ENCODE assay signal across 9 cellular contexts in the genomic region with DNA sequence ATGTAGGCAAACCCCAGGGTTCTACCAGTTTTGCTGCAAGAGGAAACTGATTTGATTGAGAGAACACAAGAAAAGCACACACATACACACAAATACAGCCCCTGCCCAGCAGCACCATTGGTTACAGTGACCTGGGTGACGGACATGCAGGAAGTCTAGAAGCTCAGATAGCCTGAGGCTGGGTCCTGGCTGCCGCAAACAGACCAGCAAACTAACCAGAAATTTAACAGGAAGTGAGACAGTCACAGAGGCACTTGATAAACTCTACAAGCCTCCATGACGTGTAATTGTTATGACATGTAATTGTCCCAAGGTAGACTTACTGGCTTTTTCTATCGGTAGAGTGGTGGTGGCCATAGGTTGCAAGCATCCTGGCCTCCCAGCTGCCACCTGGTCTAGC. TPM values are rescaled to one million over a fixed set of nuclear protein-coding genes. Genes with fewer than 3 reads are reported as not detected.
DNase-seq lines count a peak whose midpoint lies in the region; ATAC-seq and TF ChIP-seq lines count a peak whose summit lies in the region.
"Had no signal": no experiment of that assay in that cellular context is flagged by ENCODE, and none has a peak within 500 bp of the region (broad histone marks: within the 10 kb centered on the region; RNA-seq: fewer than 3 reads in every experiment).

No MANE protein-coding gene starts in this region.

- TF ChIP-seq CTCF in GM20000 (IDR thresholded peaks at IDR 0.05; ENCODE audit: extremely low read depth, missing control alignments) = no peak
- no peak for TF ChIP-seq CTCF in OCI-LY3 (IDR thresholded peaks at IDR 0.05; ENCODE audit: low read depth, low read length)
- TF ChIP-seq CTCF in MCF 10A (IDR thresholded peaks at IDR 0.05; ENCODE audit: unreplicated experiment) = no peak
- no peak for TF ChIP-seq CTCF in neural progenitor cell (IDR thresholded peaks at IDR 0.05)

- H3K4me1 ChIP-seq in OCI-LY3 (ENCODE audit: low read length) (peaks cover 19% of the 10 kb centered on the region), neural progenitor cell (no peaks in the 10 kb centered on the region)
- H3K4me1 ChIP-seq: body of pancreas had no signal

- no peak for ATAC-seq in GM21381 (IDR thresholded peaks at IDR 0.05; ENCODE audit: unreplicated experiment)
- no peak for ATAC-seq in HG02884 (IDR thresholded peaks at IDR 0.05; ENCODE audit: unreplicated experiment)
- ATAC-seq: body of pancreas had no signal

- H3K36me3 Mint-ChIP-seq in MCF 10A (ENCODE audit: insufficient read depth, unreplicated experiment) (no peaks in the 10 kb centered on the region), neural progenitor cell (peaks cover 3% of the 10 kb centered on the region)

- peaks cover 12% of the 10 kb centered on the region for H3K79me2 ChIP-seq in OCI-LY3 (ENCODE audit: low read length)
- no peaks in the 10 kb centered on the region for H3K79me2 ChIP-seq in neural progenitor cell (ENCODE audit: low read depth)

- H3K27me3 Mint-ChIP-seq in MCF 10A (ENCODE audit: insufficient read depth, unreplicated experiment) = peaks cover 3% of the 10 kb centered on the region
- H3K27me3 Mint-ChIP-seq in neural progenitor cell (ENCODE audit: insufficient read depth, low read depth) = peaks cover 4% of the 10 kb centered on the region

- POLR2A ChIA-PET in MCF 10A (lab: Yijun Ruan, JAX) = no interaction called here

- intact Hi-C loops in MCF 10A (cut with micrococcal nuclease) = no loop called here

- no peaks in the 10 kb centered on the region for H4K20me1 ChIP-seq in OCI-LY3 (ENCODE audit: insufficient read depth, low read length)
- H4K20me1 ChIP-seq in neural progenitor cell (ENCODE audit: low read depth) = no peaks in the 10 kb centered on the region

- no peaks in the 10 kb centered on the region for H3K27me3 ChIP-seq in OCI-LY3 (ENCODE audit: low read depth, low read length)
- no peaks in the 10 kb centered on the region for H3K27me3 ChIP-seq in neural progenitor cell
- H3K27me3 ChIP-seq: body of pancreas had no signal

- CTCF ChIA-PET in MCF 10A (lab: Yijun Ruan, JAX) = interaction anchor here (0.6 to 0.7 kb wide), 2 partner anchors 46 to 174 kb away, joined by 3 to 4 read pairs; no protein-coding TSS in a partner anchor

- no peaks in the 10 kb centered on the region for H3K9me3 Mint-ChIP-seq in MCF 10A (ENCODE audit: unreplicated experiment)
- H3K9me3 Mint-ChIP-seq in neural progenitor cell = peaks cover 11% of the 10 kb centered on the region

- H3F3A ChIP-seq in neural progenitor cell (ENCODE audit: low read depth) = no peaks in the 10 kb centered on the region

- H3K4me2 ChIP-seq in OCI-LY3 (ENCODE audit: low read length) (peak overlapping the region; percentile 89), neural progenitor cell (no peak overlapping the region)

- H3K9me3 ChIP-seq in OCI-LY3 (ENCODE audit: insufficient read depth, low read length) = no peaks in the 10 kb centered on the region
- H3K9me3 ChIP-seq in neural progenitor cell (ENCODE audit: low read depth) = no peaks in the 10 kb centered on the region

- H2AFZ ChIP-seq in OCI-LY3 (ENCODE audit: low read depth, low read length) (peak overlapping the region; percentile 68), neural progenitor cell (replicated peaks) (no peak overlapping the region)

- peak; percentile 8 for DNase-seq in GM20000 (ENCODE audit: low spot score)
- DNase-seq in MCF 10A (ENCODE audit: unreplicated experiment) = peak; percentile 19
- DNase-seq in neural progenitor cell (ENCODE audit: low spot score) = no peak
- DNase-seq in hepatic stellate cell (ENCODE audit: low spot score) = no peak
- DNase-seq: NCI-H524 had no signal

- no peaks in the 10 kb centered on the region for H3K36me3 ChIP-seq in OCI-LY3 (replicated peaks; ENCODE audit: low read depth, low read length)
- no peaks in the 10 kb centered on the region for H3K36me3 ChIP-seq in neural progenitor cell

- BruUV-seq in MCF 10A (replicated peaks; lab: Mats Ljungman, UMichigan) = no TSS peak

- H3K4me1 Mint-ChIP-seq in MCF 10A (ENCODE audit: insufficient read depth, unreplicated experiment) (no peaks in the 10 kb centered on the region), neural progenitor cell (peaks cover 3% of the 10 kb centered on the region)

- no peak overlapping the region for H3K4me3 Mint-ChIP-seq in MCF 10A (ENCODE audit: unreplicated experiment)
- H3K4me3 Mint-ChIP-seq in neural progenitor cell = no peak overlapping the region

- no peak overlapping the region for H3K27ac Mint-ChIP-seq in MCF 10A (ENCODE audit: low read depth, unreplicated experiment)
- H3K27ac Mint-ChIP-seq in neural progenitor cell = peak overlapping the region; percentile 29

- H3K27ac ChIP-seq in OCI-LY3 (ENCODE audit: low read length) (peak overlapping the region; percentile 23; the same call in 1 of the 2 replicates), neural progenitor cell (no peak overlapping the region)
- H3K27ac ChIP-seq: body of pancreas had no signal

- H3K4me3 ChIP-seq in OCI-LY3 (ENCODE audit: low read length) (peak overlapping the region; percentile 62), neural progenitor cell (no peak overlapping the region)
- H3K4me3 ChIP-seq: body of pancreas had no signal

- H3K9ac ChIP-seq in OCI-LY3 (ENCODE audit: low read length) (peak overlapping the region; percentile 25; the same call in 1 of the 2 replicates), neural progenitor cell (no peak overlapping the region)

RNA-seq across cellular contexts. Expression of gene PRKAR2B, which starts 58.9 kb away (rescaled TPM):
- total RNA-seq in MCF 10A (2022) = 0.15 TPM in 1 of 2 replicates, not detected in the other
- total RNA-seq in neural progenitor cell (ENCODE audit: low replicate concordance) = 29.1 and 43.4 TPM in 2 replicates

Comparison
In these comparisons a context has a peak if more than half of its experiments do, and no peak if none do; other contexts are left out.
1. DNase-seq: peak in GM20000 (single experiment) and MCF 10A (single experiment); none in neural progenitor cell (single experiment) and hepatic stellate cell (single experiment).
2. RNA of gene PRKAR2B, which starts 58.9 kb away (total RNA-seq): 29.1 to 43.4 TPM in neural progenitor cell; 0.15 TPM in MCF 10A; every median in the first group is over 10 times any median in the second.